ENCODE assay signal across 11 cellular contexts in genomic region chr11:78014937-78015520, GRCh38. TPM values are rescaled to one million over a fixed set of nuclear protein-coding genes. Genes with fewer than 3 reads are reported as not detected.
"Had no signal": no experiment of that assay in that cellular context is flagged by ENCODE, and none has a peak within 500 bp of the region (broad histone marks: within the 10 kb centered on the region; RNA-seq: fewer than 3 reads in every experiment).

No MANE protein-coding gene starts in this region.

RNA-seq across cellular contexts. Expression of gene THRSP, which starts 48.6 kb away (rescaled TPM):
- total RNA-seq: natural killer cell, occipital lobe, osteoblast, prostate gland, pulmonary artery endothelial cell, smooth muscle cell, spleen, transverse colon, upper lobe of right lung, uterus had no signal
- polyA plus RNA-seq: neural cell, smooth muscle cell had no signal
